In the genomic region with DNA sequence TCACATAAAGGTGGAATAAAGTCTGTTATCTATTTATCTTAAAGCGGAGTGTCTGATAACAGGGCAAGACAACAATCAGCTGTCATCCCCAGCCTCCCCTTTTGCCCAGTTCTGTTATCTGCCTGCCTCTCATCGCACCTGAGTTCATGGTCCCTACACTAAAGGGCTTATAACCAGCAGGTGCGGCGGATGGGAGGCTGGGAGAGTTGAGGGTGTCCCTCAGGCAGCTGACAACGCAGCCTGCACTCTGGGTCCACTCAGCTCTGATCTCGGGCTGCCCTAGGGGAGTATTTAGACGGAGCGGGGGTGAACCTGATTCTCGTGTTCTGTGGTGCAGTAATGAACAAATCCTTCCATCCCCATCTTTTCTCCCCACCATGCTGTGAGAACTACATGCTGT, we compare ENCODE assay signal across 2 cellular contexts.
TF ChIP-seq lines count a peak whose summit lies in the region.

No MANE protein-coding gene starts in this region.

TF ChIP-seq in GM23338, 12 proteins besides CTCF, POLR2A, EP300 and RAD21:
- TF ChIP-seq STAT1 (IDR thresholded peaks at IDR 0.05; ENCODE audit: unreplicated experiment), result no peak
- no peak for TF ChIP-seq ZNF462 (CRISPR knock-in tag; IDR thresholded peaks at IDR 0.05)
- no peak for TF ChIP-seq EZH2 (IDR thresholded peaks at IDR 0.05; ENCODE audit: low read depth, unreplicated experiment)

TF ChIP-seq in H1, 55 proteins besides CTCF, POLR2A, EP300 and RAD21:
- TF ChIP-seq JUND (IDR thresholded peaks at IDR 0.05; ENCODE audit: low read length), result no peak
- TF ChIP-seq POLR2AphosphoS5 (IDR thresholded peaks at IDR 0.05; ENCODE audit: low read depth, low read length), result no peak
- TF ChIP-seq SUZ12 (IDR thresholded peaks at IDR 0.05; ENCODE audit: low read length), result no peak
- TF ChIP-seq ATF3 (IDR thresholded peaks at IDR 0.05; ENCODE audit: insufficient read depth, low read depth, low read length), result no peak
- no peak for TF ChIP-seq KDM4A (IDR thresholded peaks at IDR 0.05; ENCODE audit: low read depth, low read length, severe bottlenecking)
- no peak for TF ChIP-seq CTBP2 (IDR thresholded peaks at IDR 0.05; ENCODE audit: borderline replicate concordance, insufficient read depth, insufficient read length, low read length)
- TF ChIP-seq BCL11A (IDR thresholded peaks at IDR 0.05; ENCODE audit: low read depth in 2 of 2, low read length in 2 of 2), result no peak
TF ChIP-seq in H1: peak in this region for 0.
